In the genomic region with DNA sequence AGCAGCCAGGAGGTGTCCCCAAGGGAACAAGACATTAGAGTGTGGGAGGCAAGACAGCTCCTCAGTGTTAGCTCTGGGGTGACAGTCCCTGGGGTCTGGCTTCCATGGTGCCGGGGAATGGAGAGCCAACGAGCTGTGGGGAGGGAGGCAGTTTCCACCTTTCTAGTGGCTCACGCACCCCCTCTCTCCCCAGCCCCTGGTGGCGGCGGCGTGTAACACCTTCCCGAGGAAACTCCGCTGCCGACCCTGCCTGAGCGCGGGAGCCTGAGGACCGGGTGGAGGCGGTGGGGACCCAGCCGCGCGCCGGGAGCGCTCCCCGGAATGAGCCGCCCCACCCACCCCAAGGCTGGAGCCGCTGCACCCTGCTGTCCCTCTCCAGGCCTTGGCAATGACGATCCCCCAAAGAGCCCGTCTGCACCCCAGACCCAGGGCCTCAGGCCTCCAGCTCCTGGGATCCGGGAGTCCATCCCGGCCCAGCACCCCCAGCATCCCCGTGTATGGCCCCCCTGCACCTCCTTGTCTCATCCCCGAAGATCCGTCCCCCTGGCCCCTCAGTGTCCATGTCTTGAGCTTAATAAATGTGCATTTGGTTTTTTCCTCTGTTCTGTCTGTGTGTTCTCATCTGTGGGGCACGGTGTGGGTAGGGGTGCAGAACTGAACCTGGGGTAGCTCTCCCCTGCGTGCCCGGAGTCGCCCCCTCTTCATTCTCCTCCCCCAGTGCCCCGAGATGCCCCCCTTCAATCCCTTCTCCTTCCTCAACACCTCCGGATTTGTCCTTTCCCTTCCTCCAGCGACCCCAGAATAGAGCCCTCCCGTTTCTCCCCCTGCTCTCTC, we compare ENCODE assay signal across 8 cellular contexts. TPM values are rescaled to one million over a fixed set of nuclear protein-coding genes. Genes with fewer than 3 reads are reported as not detected.
DNase-seq lines count a peak whose midpoint lies in the region; ATAC-seq and TF ChIP-seq lines count a peak whose summit lies in the region.

No MANE protein-coding gene starts in this region.

- POLR2A ChIA-PET in WTC11 (lab: Charles Lee), result interaction anchor here (0.6 to 2.5 kb wide), 3 partner anchors 12 to 86 kb away, joined by 4 to 15 read pairs (median 8); no protein-coding TSS in a partner anchor

- peaks cover 57% of the 10 kb centered on the region for H3K4me1 Mint-ChIP-seq in WTC11

- H3K36me3 Mint-ChIP-seq in WTC11, result peaks cover 29% of the 10 kb centered on the region

- no peak overlapping the region for H3K27ac Mint-ChIP-seq in WTC11

- H3K79me2 ChIP-seq in DND-41 (ENCODE audit: insufficient read depth, low read length), result peaks cover 12% of the 10 kb centered on the region; the same call in 1 of the 2 replicates

- WGBS in lung, 2 donors, result 1% methylated on average over 36 of the region's 36 CpGs

- peaks cover 3% of the 10 kb centered on the region; the same call in 1 of the 2 replicates for H4K20me1 ChIP-seq in DND-41 (ENCODE audit: insufficient read depth, low read length)

- H3K4me1 ChIP-seq in DND-41 (ENCODE audit: insufficient read depth, low read length) (peaks cover 28% of the 10 kb centered on the region), HUES6 (ENCODE audit: control insufficient read depth, insufficient read depth, low read length) (peaks cover 33% of the 10 kb centered on the region), lung (ENCODE audit: control insufficient read depth in 2 of 2, insufficient read depth in 2 of 2, low read length in 2 of 2) (peaks cover 0 to 15% of the 10 kb centered on the region in 2 donors)

- CTCF ChIA-PET in WTC11 (lab: Charles Lee), result interaction anchor here (0.6 to 4.1 kb wide), 18 partner anchors 11 to 644 kb away, joined by 3 to 143 read pairs (median 6); a partner anchor contains a TSS

- ATAC-seq in DND-41 (ENCODE audit: insufficient read depth, low read depth), result peak; percentile 73
- peak; percentile 48 for ATAC-seq in WTC11
- peak; percentile 51 for ATAC-seq in lung (ENCODE audit: insufficient read depth, low FRiP score)
- no peak for ATAC-seq in GM18520 (IDR thresholded peaks at IDR 0.05; ENCODE audit: unreplicated experiment)

- DNase-seq in DND-41, result peak; percentile 78
- peak; percentile 79 for DNase-seq in WTC11 (ENCODE audit: low spot score)
- DNase-seq in central memory CD4-positive, alpha-beta T cell, result peak; percentile 63
- DNase-seq in lung (ENCODE audit: low spot score), result no peak
- DNase-seq in stimulated activated CD8-positive, alpha-beta memory T cell treated with anti-CD3 and anti-CD28 coated beads, Interleukin-15, amount 100 ng/mL, for 48 hours (ENCODE audit: low read depth in 2 of 2), result peak; percentile 67 to 71
- DNase-seq in SKM-1 treated with dmso at 0.1 percent for 144 hours (lab: John Stamatoyannopoulos, UW; ENCODE audit: unreplicated experiment), result no peak

- no peaks in the 10 kb centered on the region for H3K9me3 ChIP-seq in DND-41 (ENCODE audit: insufficient read depth, low read length, severe bottlenecking)
- no peaks in the 10 kb centered on the region for H3K9me3 ChIP-seq in HUES6 (ENCODE audit: control insufficient read depth, insufficient read depth, low read depth, low read length)
- no peaks in the 10 kb centered on the region for H3K9me3 ChIP-seq in lung (ENCODE audit: control insufficient read depth in 2 of 2, insufficient read depth in 1 of 2, low read length in 1 of 2)

- H3K9ac ChIP-seq in DND-41 (ENCODE audit: low read depth, low read length) (peak overlapping the region; percentile 83), HUES6 (ENCODE audit: low read length) (peak overlapping the region; percentile 74)

- peak overlapping the region; percentile 97 for H3K4me3 Mint-ChIP-seq in WTC11

- TF ChIP-seq CTCF in DND-41 (IDR thresholded peaks at IDR 0.05; ENCODE audit: borderline replicate concordance, extremely low read depth, low read length, poor library complexity, severe bottlenecking) (peak; percentile 80), WTC11 (IDR thresholded peaks at IDR 0.05) (peak; percentile 76), lung (IDR thresholded peaks at IDR 0.05; ENCODE audit: control extremely low read depth, extremely low read depth) (no peak)

- H3K4me2 ChIP-seq in DND-41 (ENCODE audit: insufficient read depth, low read length), result peak overlapping the region; percentile 91

- H3K4me3 ChIP-seq in DND-41 (ENCODE audit: low read depth in 1 of 2, low read length in 2 of 2), result peak overlapping the region; percentile 86 to 93; a peak in 3 of 4 replicates
- peak overlapping the region; percentile 81 for H3K4me3 ChIP-seq in HUES6 (ENCODE audit: low read depth, low read length)
- H3K4me3 ChIP-seq in lung, result peak overlapping the region; percentile 88

- peaks cover 18% of the 10 kb centered on the region for H3K27me3 ChIP-seq in DND-41 (ENCODE audit: insufficient read depth, low read length, poor library complexity)
- H3K27me3 ChIP-seq in HUES6 (ENCODE audit: control insufficient read depth, insufficient read depth, low read length), result no peaks in the 10 kb centered on the region
- H3K27me3 ChIP-seq in lung (ENCODE audit: control insufficient read depth, insufficient read depth), result no peaks in the 10 kb centered on the region

- H3K9me3 Mint-ChIP-seq in WTC11, result no peaks in the 10 kb centered on the region

- peak overlapping the region; percentile 56 for H3K27ac ChIP-seq in DND-41 (ENCODE audit: low read length)
- H3K27ac ChIP-seq in HUES6 (ENCODE audit: low read depth, low read length), result no peak overlapping the region; the same call in 1 of the 2 replicates
- peak overlapping the region in 1 of 2 donors; percentile 51 for H3K27ac ChIP-seq in lung (ENCODE audit: low read depth in 1 of 2, low read length in 1 of 2)

- H3K36me3 ChIP-seq in DND-41 (ENCODE audit: insufficient read depth, low read length) (peaks cover 19% of the 10 kb centered on the region), HUES6 (ENCODE audit: control insufficient read depth, insufficient read depth, low read length) (peaks cover 24% of the 10 kb centered on the region), lung (ENCODE audit: control insufficient read depth in 2 of 2, insufficient read depth in 2 of 2, low read length in 2 of 2) (peaks cover 6 to 14% of the 10 kb centered on the region in 2 donors)

- no peaks in the 10 kb centered on the region; the same call in 1 of the 2 replicates for H3K27me3 Mint-ChIP-seq in WTC11 (ENCODE audit: low read depth)

- peak overlapping the region; percentile 97 for H2AFZ ChIP-seq in DND-41 (ENCODE audit: low read depth, low read length)

TF ChIP-seq in WTC11, 78 proteins besides CTCF, POLR2A, EP300 and RAD21:
- TF ChIP-seq, protein P1, sequence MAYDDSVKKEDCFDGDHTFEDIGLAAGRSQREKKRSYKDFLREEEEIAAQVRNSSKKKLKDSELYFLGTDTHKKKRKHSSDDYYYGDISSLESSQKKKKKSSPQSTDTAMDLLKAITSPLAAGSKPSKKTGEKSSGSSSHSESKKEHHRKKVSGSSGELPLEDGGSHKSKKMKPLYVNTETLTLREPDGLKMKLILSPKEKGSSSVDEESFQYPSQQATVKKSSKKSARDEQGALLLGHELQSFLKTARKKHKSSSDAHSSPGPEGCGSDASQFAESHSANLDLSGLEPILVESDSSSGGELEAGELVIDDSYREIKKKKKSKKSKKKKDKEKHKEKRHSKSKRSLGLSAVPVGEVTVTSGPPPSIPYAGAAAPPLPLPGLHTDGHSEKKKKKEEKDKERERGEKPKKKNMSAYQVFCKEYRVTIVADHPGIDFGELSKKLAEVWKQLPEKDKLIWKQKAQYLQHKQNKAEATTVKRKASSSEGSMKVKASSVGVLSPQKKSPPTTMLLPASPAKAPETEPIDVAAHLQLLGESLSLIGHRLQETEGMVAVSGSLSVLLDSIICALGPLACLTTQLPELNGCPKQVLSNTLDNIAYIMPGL (CRISPR knock-in tag; IDR thresholded peaks at IDR 0.05), result 0 out of 2 replicates have a peak, but pooled peaks have one; percentile 44
- TF ChIP-seq, protein P2, sequence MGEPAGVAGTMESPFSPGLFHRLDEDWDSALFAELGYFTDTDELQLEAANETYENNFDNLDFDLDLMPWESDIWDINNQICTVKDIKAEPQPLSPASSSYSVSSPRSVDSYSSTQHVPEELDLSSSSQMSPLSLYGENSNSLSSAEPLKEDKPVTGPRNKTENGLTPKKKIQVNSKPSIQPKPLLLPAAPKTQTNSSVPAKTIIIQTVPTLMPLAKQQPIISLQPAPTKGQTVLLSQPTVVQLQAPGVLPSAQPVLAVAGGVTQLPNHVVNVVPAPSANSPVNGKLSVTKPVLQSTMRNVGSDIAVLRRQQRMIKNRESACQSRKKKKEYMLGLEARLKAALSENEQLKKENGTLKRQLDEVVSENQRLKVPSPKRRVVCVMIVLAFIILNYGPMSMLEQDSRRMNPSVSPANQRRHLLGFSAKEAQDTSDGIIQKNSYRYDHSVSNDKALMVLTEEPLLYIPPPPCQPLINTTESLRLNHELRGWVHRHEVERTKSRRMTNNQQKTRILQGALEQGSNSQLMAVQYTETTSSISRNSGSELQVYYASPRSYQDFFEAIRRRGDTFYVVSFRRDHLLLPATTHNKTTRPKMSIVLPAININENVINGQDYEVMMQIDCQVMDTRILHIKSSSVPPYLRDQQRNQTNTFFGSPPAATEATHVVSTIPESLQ (CRISPR knock-in tag; IDR thresholded peaks at IDR 0.05), result no peak
- TF ChIP-seq ZNF121 (CRISPR knock-in tag; IDR thresholded peaks at IDR 0.05), result peak; percentile 67; the same call in 1 of the 2 replicates

RNA-seq across cellular contexts. Expression of a gene that starts 0.6 kb away (rescaled TPM):
- total RNA-seq in WTC11 (2021), result 114 to 135 TPM (median 128 TPM) in 3 replicates
- 100 to 1,000 TPM in 1 of 2 donors, 1 to 10 TPM in 1; 9.9 to 124 TPM for total RNA-seq in lung
- 100 to 1,000 TPM; 152 to 203 TPM for polyA plus RNA-seq in lung

RNA-seq across cellular contexts. Expression of a gene that starts 10.9 kb away (rescaled TPM):
- total RNA-seq in WTC11 (2021) (16.7 to 16.9 TPM (median 16.9 TPM) in 3 replicates), lung (not detected)
- polyA plus RNA-seq in lung, result under 1 TPM; 0.31 to 0.39 TPM

RNA-seq across cellular contexts. Expression of a gene that starts 15.3 kb away (rescaled TPM):
- total RNA-seq in WTC11 (2021) (11.3 to 13.4 TPM (median 13.3 TPM) in 3 replicates), lung (10 to 100 TPM; 17.8 to 27.5 TPM)
- 10 to 100 TPM in 1 of 2 donors, 1 to 10 TPM in 1; 5.7 to 37.6 TPM for polyA plus RNA-seq in lung

RNA-seq across cellular contexts. Expression of a gene that starts 19.1 kb away (rescaled TPM):
- total RNA-seq in WTC11 (2021) (14.2 to 15.7 TPM (median 15.1 TPM) in 3 replicates), lung (1 to 10 TPM; 3.5 to 4.6 TPM)
- polyA plus RNA-seq in lung, result 10 to 100 TPM in 1 of 2 donors, 1 to 10 TPM in 1; 1.6 to 11.2 TPM

RNA-seq across cellular contexts. Expression of a gene that starts 38.3 kb away (rescaled TPM):
- total RNA-seq in WTC11 (2021) (1.0 to 1.8 TPM (median 1.2 TPM) in 3 replicates), lung (100 to 1,000 TPM; 130 to 172 TPM)
- 100 to 1,000 TPM; 147 to 467 TPM for polyA plus RNA-seq in lung

Comparison
In these comparisons a context has a peak if more than half of its experiments do, and no peak if none do; other contexts are left out.
1. DNase-seq: peak in DND-41 (single experiment), WTC11 (single experiment), central memory CD4-positive, alpha-beta T cell (single experiment) and stimulated activated CD8-positive, alpha-beta memory T cell treated with anti-CD3 and anti-CD28 coated beads, Interleukin-15, amount 100 ng/mL, for 48 hours (2 of 2); none in lung (single experiment) and SKM-1 treated with dmso at 0.1 percent for 144 hours (single experiment).
2. RNA of a gene that starts 10.9 kb away (total RNA-seq): 16.7 to 16.9 TPM in WTC11; not detected in lung; every median in the first group is over 10 times any median in the second.
3. Peak in every context shown above with its lines, with median percentiles within 50 percentile points of each other: H3K4me3 ChIP-seq.